ENCODE assay signal across 17 cellular contexts in the genomic region with DNA sequence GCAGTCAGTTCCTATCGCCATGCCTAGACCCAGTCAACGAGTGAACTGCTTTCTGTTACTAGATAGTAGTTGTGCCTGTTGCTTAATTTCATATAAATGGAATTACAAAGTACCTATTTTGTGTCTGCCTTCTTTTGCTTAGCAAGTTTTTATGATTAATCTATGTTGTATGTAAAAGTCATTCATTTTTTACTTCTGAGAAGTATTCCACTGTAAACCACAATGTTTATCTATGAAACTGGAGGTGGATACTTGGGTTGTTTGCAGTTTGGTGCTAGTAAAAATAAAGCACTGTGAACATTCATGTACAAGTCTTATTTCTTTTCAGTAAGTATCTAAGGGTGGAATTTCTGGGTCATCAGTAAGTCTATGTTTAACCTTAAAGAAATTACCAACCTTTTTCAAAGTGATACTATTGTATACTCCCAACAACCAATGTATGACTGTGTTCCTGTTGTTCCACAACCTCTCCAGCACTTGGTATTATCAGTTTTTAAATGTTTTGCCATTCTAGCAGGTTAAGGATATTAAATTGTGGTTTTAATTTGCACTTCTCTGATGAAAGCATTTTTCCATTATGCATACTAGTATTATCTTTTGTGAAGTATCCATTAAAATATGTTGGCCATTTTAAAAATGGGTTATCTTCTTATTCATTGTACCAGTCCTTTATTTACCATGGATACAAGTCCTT.
DNase-seq lines count a peak whose midpoint lies in the region; ATAC-seq, FAIRE-seq and TF ChIP-seq lines count a peak whose summit lies in the region.
"Had no signal": no experiment of that assay in that cellular context is flagged by ENCODE, and none has a peak within 500 bp of the region (broad histone marks: within the 10 kb centered on the region; RNA-seq: fewer than 3 reads in every experiment).

No MANE protein-coding gene starts in this region.

- TF ChIP-seq RAD21 in K562 (CRISPR knock-in tag; conservative IDR thresholded peaks at IDR 0.05 in 1 of 2, IDR thresholded peaks at IDR 0.05 in 1 of 2) = no peak

- intact Hi-C loops in K562 (cut with micrococcal nuclease) = no loop called here

- CTCF ChIA-PET in HEK293 (lab: Yijun Ruan, JAX) = no interaction called here
- CTCF ChIA-PET in K562 (lab: Yijun Ruan, JAX; ENCODE audit: low intra/inter-chr PET ratio) = no interaction called here

- H4K20me1 ChIP-seq in K562 (replicated peaks; ENCODE audit: control insufficient read depth, insufficient read depth, low read length) = no peaks in the 10 kb centered on the region

- POLR2A ChIA-PET in HEK293 (lab: Yijun Ruan, JAX) = no interaction called here
- POLR2A ChIA-PET in K562 (lab: Yijun Ruan, JAX) = no interaction called here

- FAIRE-seq in K562 (lab: Jason Lieb, UNC) = no peak
- FAIRE-seq: GM19239 had no signal

- H2AFZ ChIP-seq in K562 (ENCODE audit: low read depth, low read length) = no peak overlapping the region

- no peak for TF ChIP-seq POLR2A in K562 (conservative IDR thresholded peaks at IDR 0.05)

- 86% methylated on average over 2 of the region's 2 CpGs for WGBS in K562 (ENCODE audit: insufficient coverage, low coverage, missing lambda C conversion rate)

- no peaks in the 10 kb centered on the region for H3K27me3 ChIP-seq in K562 (ENCODE audit: control insufficient read depth in 2 of 2, insufficient read depth in 2 of 2, low read length in 2 of 2)
- no peaks in the 10 kb centered on the region for H3K27me3 ChIP-seq in HAP-1 (ENCODE audit: low read depth)

- H3K79me2 ChIP-seq in K562 (ENCODE audit: control insufficient read depth, insufficient read depth, low read length) = no peaks in the 10 kb centered on the region

- TF ChIP-seq CTCF in AG09319 (IDR thresholded peaks at IDR 0.05; ENCODE audit: low read depth, low read length) (no peak), HEK293 (tag by site-specific recombination; IDR thresholded peaks at IDR 0.05) (no peak), K562 (IDR thresholded peaks at IDR 0.05 in 2 of 3, conservative IDR thresholded peaks at IDR 0.05 in 1 of 3; ENCODE audit: insufficient read depth in 2 of 3, low read depth in 1 of 3, low read length in 3 of 3) (no peak)

- no peak for TF ChIP-seq EP300 in K562 (IDR thresholded peaks at IDR 0.05; ENCODE audit: low read length)

- no peak for ATAC-seq in K562
- no peak for ATAC-seq in HG02981 (IDR thresholded peaks at IDR 0.05; ENCODE audit: unreplicated experiment)
- no peak for ATAC-seq in GM21360 (IDR thresholded peaks at IDR 0.05; ENCODE audit: unreplicated experiment)
- ATAC-seq: left cardiac atrium, SK-N-SH treated with all-trans-retinoic acid at 6 μM for 48 hours had no signal

- H3K9me3 ChIP-seq in HEK293 (ENCODE audit: control insufficient read depth, insufficient read depth, low read depth, low read length) = no peaks in the 10 kb centered on the region
- no peaks in the 10 kb centered on the region for H3K9me3 ChIP-seq in K562 (replicated peaks; ENCODE audit: control insufficient read depth, insufficient read depth, low read depth, low read length)
- no peaks in the 10 kb centered on the region for H3K9me3 ChIP-seq in HAP-1

- H3K4me3 ChIP-seq in HEK293 (ENCODE audit: low read depth, low read length) (no peak overlapping the region), K562 (no peak overlapping the region), HAP-1 (no peak overlapping the region)

- no peak overlapping the region for H3K27ac ChIP-seq in HEK293 (ENCODE audit: extremely low read depth, low read depth, low read length)
- H3K27ac ChIP-seq in K562 (ENCODE audit: extremely low read depth, low read depth, low read length) = no peak overlapping the region

- no peak overlapping the region for H3K9ac ChIP-seq in K562 (ENCODE audit: insufficient read depth in 1 of 2, low read depth in 2 of 2, low read length in 2 of 2)

- DNase-seq in AG09319 (ENCODE audit: extremely low read depth, low read depth) (peak; percentile 2), K562 (ENCODE audit: extremely low read depth in 1 of 4, low spot score in 3 of 4) (no peak), kidney tubule cell (ENCODE audit: low spot score) (peak; percentile 30), foreskin melanocyte (no peak), HAP-1 (ENCODE audit: low spot score in 2 of 2) (no peak)
- DNase-seq: activated CD4-positive, alpha-beta memory T cell treated with anti-CD3 and anti-CD28 coated beads, Interleukin-2, amount 10 ng/mL, durations not matched to agents 7 days and 5 days; activated gamma-delta T cell treated with Interleukin-2 at 50 U/mL for 16 hours; CD4-positive, alpha-beta memory T cell; central memory CD4-positive, alpha-beta T cell; left cardiac atrium; NCI-H1436; NCI-H446 had no signal

- H3K36me3 ChIP-seq in HEK293 (ENCODE audit: control insufficient read depth in 2 of 2, insufficient read depth in 1 of 2, low read length in 2 of 2) (peaks cover 0 to 4% of the 10 kb centered on the region in 2 experiments; a peak in 1 of 3 replicates), K562 (ENCODE audit: control insufficient read depth, insufficient read depth, low read length) (peaks cover 2% of the 10 kb centered on the region; the same call in 1 of the 3 replicates), HAP-1 (replicated peaks) (no peaks in the 10 kb centered on the region)

- BruUV-seq in K562 (replicated peaks; lab: Mats Ljungman, UMichigan) = no TSS peak

- no peaks in the 10 kb centered on the region for H3K9me1 ChIP-seq in K562 (ENCODE audit: control insufficient read depth, insufficient read depth, low read length)

- H3K4me2 ChIP-seq in K562 (ENCODE audit: insufficient read depth, low read length) = no peak overlapping the region

- in situ Hi-C loops in K562 (cut with MboI) = no loop called here
- in situ Hi-C loops in HAP-1 (cut with MboI; ENCODE audit: low sequenced_read_pairs) = no loop called here

- no peaks in the 10 kb centered on the region for H3K4me1 ChIP-seq in HEK293 (ENCODE audit: control insufficient read depth, insufficient read depth, low read length)
- H3K4me1 ChIP-seq in K562 (replicated peaks in 1 of 2; ENCODE audit: control insufficient read depth in 2 of 2, insufficient read depth in 2 of 2, low read length in 2 of 2) = no peaks in the 10 kb centered on the region
- peaks cover 11% of the 10 kb centered on the region for H3K4me1 ChIP-seq in HAP-1

TF ChIP-seq in HEK293, 187 proteins besides CTCF, POLR2A, EP300 and RAD21:
- TF ChIP-seq SALL2 (tag by site-specific recombination; IDR thresholded peaks at IDR 0.05; ENCODE audit: borderline replicate concordance) (no peak), ZNF184 (tag by site-specific recombination; IDR thresholded peaks at IDR 0.05) (peak; percentile 93)

TF ChIP-seq in K562, 482 proteins besides CTCF, POLR2A, EP300 and RAD21:
- TF ChIP-seq PHB2 (IDR thresholded peaks at IDR 0.05; ENCODE audit: low read depth) (no peak), BACH1 (tag; IDR thresholded peaks at IDR 0.05) (no peak), RBM25 (IDR thresholded peaks at IDR 0.05; ENCODE audit: low read depth, low read length, severe bottlenecking) (peak; percentile 35), SMAD3 (CRISPR knock-in tag; conservative IDR thresholded peaks at IDR 0.05) (no peak)
- TF ChIP-seq, protein P1, sequence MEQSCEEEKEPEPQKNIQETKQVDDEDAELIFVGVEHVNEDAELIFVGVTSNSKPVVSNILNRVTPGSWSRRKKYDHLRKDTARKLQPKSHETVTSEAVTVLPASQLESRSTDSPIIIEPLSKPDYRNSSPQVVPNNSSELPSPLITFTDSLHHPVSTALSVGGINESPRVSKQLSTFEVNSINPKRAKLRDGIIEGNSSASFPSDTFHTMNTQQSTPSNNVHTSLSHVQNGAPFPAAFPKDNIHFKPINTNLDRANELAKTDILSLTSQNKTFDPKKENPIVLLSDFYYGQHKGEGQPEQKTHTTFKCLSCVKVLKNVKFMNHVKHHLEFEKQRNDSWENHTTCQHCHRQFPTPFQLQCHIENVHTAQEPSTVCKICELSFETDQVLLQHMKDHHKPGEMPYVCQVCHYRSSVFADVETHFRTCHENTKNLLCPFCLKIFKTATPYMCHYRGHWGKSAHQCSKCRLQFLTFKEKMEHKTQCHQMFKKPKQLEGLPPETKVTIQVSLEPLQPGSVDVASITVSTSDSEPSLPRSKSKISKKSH (CRISPR knock-in tag; IDR thresholded peaks at IDR 0.05) = no peak
- TF ChIP-seq, protein P2, sequence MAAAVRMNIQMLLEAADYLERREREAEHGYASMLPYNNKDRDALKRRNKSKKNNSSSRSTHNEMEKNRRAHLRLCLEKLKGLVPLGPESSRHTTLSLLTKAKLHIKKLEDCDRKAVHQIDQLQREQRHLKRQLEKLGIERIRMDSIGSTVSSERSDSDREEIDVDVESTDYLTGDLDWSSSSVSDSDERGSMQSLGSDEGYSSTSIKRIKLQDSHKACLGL (CRISPR knock-in tag; IDR thresholded peaks at IDR 0.05; ENCODE audit: borderline replicate concordance, poor library complexity, severe bottlenecking) = no peak
- TF ChIP-seq, protein P3, sequence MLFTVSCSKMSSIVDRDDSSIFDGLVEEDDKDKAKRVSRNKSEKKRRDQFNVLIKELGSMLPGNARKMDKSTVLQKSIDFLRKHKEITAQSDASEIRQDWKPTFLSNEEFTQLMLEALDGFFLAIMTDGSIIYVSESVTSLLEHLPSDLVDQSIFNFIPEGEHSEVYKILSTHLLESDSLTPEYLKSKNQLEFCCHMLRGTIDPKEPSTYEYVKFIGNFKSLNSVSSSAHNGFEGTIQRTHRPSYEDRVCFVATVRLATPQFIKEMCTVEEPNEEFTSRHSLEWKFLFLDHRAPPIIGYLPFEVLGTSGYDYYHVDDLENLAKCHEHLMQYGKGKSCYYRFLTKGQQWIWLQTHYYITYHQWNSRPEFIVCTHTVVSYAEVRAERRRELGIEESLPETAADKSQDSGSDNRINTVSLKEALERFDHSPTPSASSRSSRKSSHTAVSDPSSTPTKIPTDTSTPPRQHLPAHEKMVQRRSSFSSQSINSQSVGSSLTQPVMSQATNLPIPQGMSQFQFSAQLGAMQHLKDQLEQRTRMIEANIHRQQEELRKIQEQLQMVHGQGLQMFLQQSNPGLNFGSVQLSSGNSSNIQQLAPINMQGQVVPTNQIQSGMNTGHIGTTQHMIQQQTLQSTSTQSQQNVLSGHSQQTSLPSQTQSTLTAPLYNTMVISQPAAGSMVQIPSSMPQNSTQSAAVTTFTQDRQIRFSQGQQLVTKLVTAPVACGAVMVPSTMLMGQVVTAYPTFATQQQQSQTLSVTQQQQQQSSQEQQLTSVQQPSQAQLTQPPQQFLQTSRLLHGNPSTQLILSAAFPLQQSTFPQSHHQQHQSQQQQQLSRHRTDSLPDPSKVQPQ (CRISPR knock-in tag; IDR thresholded peaks at IDR 0.05; ENCODE audit: borderline replicate concordance) = no peak

Comparison
In these comparisons a context has a peak if more than half of its experiments do, and no peak if none do; other contexts are left out.
1. DNase-seq: peak in AG09319 (single experiment) and kidney tubule cell (single experiment); none in K562 (0 of 4), foreskin melanocyte (single experiment) and HAP-1 (0 of 2).